In genomic region chr2:54556659-54557121, GRCh38 we compare ENCODE assay signal across 12 cellular contexts.
DNase-seq lines count a peak whose midpoint lies in the region; ATAC-seq, FAIRE-seq and TF ChIP-seq lines count a peak whose summit lies in the region.
"Had no signal": no experiment of that assay in that cellular context is flagged by ENCODE, and none has a peak within 500 bp of the region (broad histone marks: within the 10 kb centered on the region; RNA-seq: fewer than 3 reads in every experiment).

No MANE protein-coding gene starts in this region.

- H2AFZ ChIP-seq in keratinocyte (ENCODE audit: control insufficient read depth, low read length) = no peak overlapping the region

- peaks cover 29% of the 10 kb centered on the region for H3K79me2 ChIP-seq in keratinocyte (ENCODE audit: control insufficient read depth, insufficient read depth, low read length)

- H3K4me3 Mint-ChIP-seq in activated CD4-positive, alpha-beta T cell treated with anti-CD3 and anti-CD28 coated beads, Interleukin-2, amount 10 ng/mL, durations not matched to agents 7 days and 5 days = peak overlapping the region; percentile 98
- peak overlapping the region; percentile 91 for H3K4me3 Mint-ChIP-seq in activated naive CD8-positive, alpha-beta T cell treated with anti-CD3 and anti-CD28 coated beads, Interleukin-2, amount 50 U/mL, for 24 hours

- H3K27me3 ChIP-seq in keratinocyte (ENCODE audit: control insufficient read depth, extremely low read depth, insufficient read depth, low read length) (no peaks in the 10 kb centered on the region), testis (no peaks in the 10 kb centered on the region)
- H3K27me3 ChIP-seq: ovary had no signal

- no peaks in the 10 kb centered on the region for H3K9me1 ChIP-seq in keratinocyte (ENCODE audit: control insufficient read depth, extremely low read depth, insufficient read depth, low read length)

- peaks cover 22% of the 10 kb centered on the region for H3K36me3 Mint-ChIP-seq in activated CD4-positive, alpha-beta T cell treated with anti-CD3 and anti-CD28 coated beads, Interleukin-2, amount 10 ng/mL, durations not matched to agents 7 days and 5 days (ENCODE audit: low read depth)
- no peaks in the 10 kb centered on the region for H3K36me3 Mint-ChIP-seq in activated naive CD8-positive, alpha-beta T cell treated with anti-CD3 and anti-CD28 coated beads, Interleukin-2, amount 50 U/mL, for 24 hours (ENCODE audit: low read depth)

- no peak for TF ChIP-seq POLR2A in testis (IDR thresholded peaks at IDR 0.05)

- peaks cover 2% of the 10 kb centered on the region for H3K27me3 Mint-ChIP-seq in activated CD4-positive, alpha-beta T cell treated with anti-CD3 and anti-CD28 coated beads, Interleukin-2, amount 10 ng/mL, durations not matched to agents 7 days and 5 days
- H3K27me3 Mint-ChIP-seq in activated naive CD8-positive, alpha-beta T cell treated with anti-CD3 and anti-CD28 coated beads, Interleukin-2, amount 50 U/mL, for 24 hours = no peaks in the 10 kb centered on the region

- dilution Hi-C loops in keratinocyte (cut with MboI; ENCODE audit: extremely low pct_ligation_motif_present, low sequenced_read_pairs) = no loop called here

- ATAC-seq in activated naive CD8-positive, alpha-beta T cell treated with anti-CD3 and anti-CD28 coated beads, Interleukin-2, amount 50 U/mL, for 24 hours = no peak
- ATAC-seq in HG02981 (IDR thresholded peaks at IDR 0.05; ENCODE audit: unreplicated experiment) = no peak

- CTCF ChIA-PET in activated CD4-positive, alpha-beta T cell treated with anti-CD3 and anti-CD28 coated beads, Interleukin-2, amount 10 ng/mL, durations not matched to agents 7 days and 5 days (lab: Charles Lee) = interaction anchor here (0.9 to 3.7 kb wide), 3 partner anchors 9 to 121 kb away, joined by 3 to 18 read pairs (median 3); no protein-coding TSS in a partner anchor

- no peaks in the 10 kb centered on the region for H3K9me3 ChIP-seq in keratinocyte (ENCODE audit: control insufficient read depth, low read depth, low read length)
- H3K9me3 ChIP-seq in testis = no peaks in the 10 kb centered on the region
- H3K9me3 ChIP-seq: ovary had no signal

- H3K36me3 ChIP-seq in keratinocyte (ENCODE audit: control insufficient read depth in 2 of 2, extremely low read depth in 1 of 2, insufficient read depth in 2 of 2, low read length in 2 of 2) (no peaks in the 10 kb centered on the region), testis (ENCODE audit: low read depth, missing control alignments) (no peaks in the 10 kb centered on the region)
- H3K36me3 ChIP-seq: ovary had no signal

- H4K20me1 ChIP-seq in keratinocyte (ENCODE audit: control insufficient read depth, extremely low read depth, insufficient read depth, low read length) = no peaks in the 10 kb centered on the region

- no peak for DNase-seq in activated CD4-positive, alpha-beta T cell treated with anti-CD3 and anti-CD28 coated beads, Interleukin-2, amount 10 ng/mL, durations not matched to agents 7 days and 5 days
- no peak for DNase-seq in activated CD4-positive, alpha-beta T cell treated with anti-CD3 and anti-CD28 coated beads for 4 hours
- DNase-seq in activated naive CD8-positive, alpha-beta T cell treated with anti-CD3 and anti-CD28 coated beads, Interleukin-2, amount 50 U/mL, for 24 hours = no peak
- DNase-seq in keratinocyte (ENCODE audit: low read depth, low spot score) (no peak), testis (no peak), NCI-H2171 (lab: John Stamatoyannopoulos, UW) (no peak), NCI-H345 (lab: John Stamatoyannopoulos, UW) (no peak)
- DNase-seq: AML-193, GOT3, NCI-H446 had no signal

- peak overlapping the region; percentile 97 for H3K9ac ChIP-seq in keratinocyte (ENCODE audit: control insufficient read depth, extremely low read depth, insufficient read depth, low read length)

- H3K27ac Mint-ChIP-seq in activated CD4-positive, alpha-beta T cell treated with anti-CD3 and anti-CD28 coated beads, Interleukin-2, amount 10 ng/mL, durations not matched to agents 7 days and 5 days = peak overlapping the region; percentile 43
- H3K27ac Mint-ChIP-seq in activated naive CD8-positive, alpha-beta T cell treated with anti-CD3 and anti-CD28 coated beads, Interleukin-2, amount 50 U/mL, for 24 hours = peak overlapping the region; percentile 77

- FAIRE-seq in keratinocyte (lab: Jason Lieb, UNC) = no peak

- intact Hi-C loops in testis (cut with DNase I; ENCODE audit: low total_unique reads) = no loop called here

- peaks cover 28% of the 10 kb centered on the region for H3K4me1 Mint-ChIP-seq in activated CD4-positive, alpha-beta T cell treated with anti-CD3 and anti-CD28 coated beads, Interleukin-2, amount 10 ng/mL, durations not matched to agents 7 days and 5 days
- H3K4me1 Mint-ChIP-seq in activated naive CD8-positive, alpha-beta T cell treated with anti-CD3 and anti-CD28 coated beads, Interleukin-2, amount 50 U/mL, for 24 hours = peaks cover 38% of the 10 kb centered on the region

- 90 to 92% methylated on average over 1 of the region's 1 CpG for WGBS in testis, 2 donors

- no peak for TF ChIP-seq CTCF in keratinocyte (optimal IDR thresholded peaks at IDR 0.05 in 1 of 3, IDR thresholded peaks at IDR 0.05 in 1 of 3, conservative IDR thresholded peaks at IDR 0.05 in 1 of 3; ENCODE audit: extremely low read depth in 1 of 3, insufficient read depth in 2 of 3, low read length in 3 of 3)
- no peak for TF ChIP-seq CTCF in testis (IDR thresholded peaks at IDR 0.05)

- no peaks in the 10 kb centered on the region for H3K9me3 Mint-ChIP-seq in activated CD4-positive, alpha-beta T cell treated with anti-CD3 and anti-CD28 coated beads, Interleukin-2, amount 10 ng/mL, durations not matched to agents 7 days and 5 days
- no peaks in the 10 kb centered on the region for H3K9me3 Mint-ChIP-seq in activated naive CD8-positive, alpha-beta T cell treated with anti-CD3 and anti-CD28 coated beads, Interleukin-2, amount 50 U/mL, for 24 hours

- H3K27ac ChIP-seq in keratinocyte (ENCODE audit: control insufficient read depth, insufficient read depth, low read length) (no peak overlapping the region), testis (peak overlapping the region; percentile 77 to 85)

- H3K4me1 ChIP-seq in keratinocyte (ENCODE audit: control insufficient read depth, extremely low read depth, insufficient read depth, low read length) (peaks cover 18% of the 10 kb centered on the region), testis (peaks cover 48% of the 10 kb centered on the region)

- POLR2A ChIA-PET in activated CD4-positive, alpha-beta T cell treated with anti-CD3 and anti-CD28 coated beads, Interleukin-2, amount 10 ng/mL, durations not matched to agents 7 days and 5 days (lab: Charles Lee) = no interaction called here

- H3K4me2 ChIP-seq in keratinocyte (ENCODE audit: control insufficient read depth, extremely low read depth, insufficient read depth, low read depth, low read length) = peak overlapping the region; percentile 96

- H3K4me3 ChIP-seq in keratinocyte (ENCODE audit: control insufficient read depth in 2 of 3, extremely low read depth in 1 of 3, insufficient read depth in 2 of 3, low read depth in 1 of 3, low read length in 3 of 3) (no peak overlapping the region), testis (no peak overlapping the region)
